ENCODE assay signal across 1 cellular context in the genomic region with DNA sequence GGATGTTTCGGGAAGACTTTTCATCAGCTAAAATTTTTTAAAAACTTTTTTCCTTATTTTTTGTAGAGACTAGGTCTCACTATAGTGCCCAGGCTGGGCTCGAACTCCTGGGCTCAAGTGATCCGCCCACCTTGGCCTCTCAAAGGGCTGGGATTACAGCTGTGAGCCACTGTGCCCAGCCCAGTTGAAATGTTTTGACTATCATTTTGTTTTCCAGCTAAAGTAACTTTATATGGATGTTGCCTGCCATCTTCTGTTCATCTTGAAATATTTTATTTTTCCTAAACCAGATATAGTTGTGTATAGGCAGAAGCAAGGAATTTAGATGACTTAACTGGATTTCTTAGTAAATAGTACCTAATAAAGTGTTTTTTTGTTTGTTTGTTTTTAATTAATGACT.
TF ChIP-seq lines count a peak whose summit lies in the region.

No MANE protein-coding gene starts in this region.

TF ChIP-seq in GM12878, 131 proteins besides CTCF, POLR2A, EP300 and RAD21 (continued from another document):
- TF ChIP-seq, protein P1, sequence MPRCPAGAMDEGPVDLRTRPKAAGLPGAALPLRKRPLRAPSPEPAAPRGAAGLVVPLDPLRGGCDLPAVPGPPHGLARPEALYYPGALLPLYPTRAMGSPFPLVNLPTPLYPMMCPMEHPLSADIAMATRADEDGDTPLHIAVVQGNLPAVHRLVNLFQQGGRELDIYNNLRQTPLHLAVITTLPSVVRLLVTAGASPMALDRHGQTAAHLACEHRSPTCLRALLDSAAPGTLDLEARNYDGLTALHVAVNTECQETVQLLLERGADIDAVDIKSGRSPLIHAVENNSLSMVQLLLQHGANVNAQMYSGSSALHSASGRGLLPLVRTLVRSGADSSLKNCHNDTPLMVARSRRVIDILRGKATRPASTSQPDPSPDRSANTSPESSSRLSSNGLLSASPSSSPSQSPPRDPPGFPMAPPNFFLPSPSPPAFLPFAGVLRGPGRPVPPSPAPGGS (IDR thresholded peaks at IDR 0.05; ENCODE audit: borderline replicate concordance, insufficient read depth, low read depth, low read length, poor library complexity, severe bottlenecking) = no peak
- TF ChIP-seq FOXM1 (IDR thresholded peaks at IDR 0.05; ENCODE audit: low read depth, low read length) (no peak), SMARCA5 (IDR thresholded peaks at IDR 0.05) (no peak), SREBF1 (IDR thresholded peaks at IDR 0.05; ENCODE audit: low read length) (no peak), STAT1 (conservative IDR thresholded peaks at IDR 0.05) (no peak), PML (IDR thresholded peaks at IDR 0.05; ENCODE audit: low read length) (no peak), GABPA (IDR thresholded peaks at IDR 0.05; ENCODE audit: low read depth) (no peak)
- TF ChIP-seq, protein P2, sequence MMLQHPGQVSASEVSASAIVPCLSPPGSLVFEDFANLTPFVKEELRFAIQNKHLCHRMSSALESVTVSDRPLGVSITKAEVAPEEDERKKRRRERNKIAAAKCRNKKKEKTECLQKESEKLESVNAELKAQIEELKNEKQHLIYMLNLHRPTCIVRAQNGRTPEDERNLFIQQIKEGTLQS (IDR thresholded peaks at IDR 0.05; ENCODE audit: borderline replicate concordance, extremely low read depth, low read depth, low read length) = no peak
TF ChIP-seq in GM12878: peak in this region for 0.
